Comparison of ENCODE assay signal across 12 cellular contexts in the genomic region with DNA sequence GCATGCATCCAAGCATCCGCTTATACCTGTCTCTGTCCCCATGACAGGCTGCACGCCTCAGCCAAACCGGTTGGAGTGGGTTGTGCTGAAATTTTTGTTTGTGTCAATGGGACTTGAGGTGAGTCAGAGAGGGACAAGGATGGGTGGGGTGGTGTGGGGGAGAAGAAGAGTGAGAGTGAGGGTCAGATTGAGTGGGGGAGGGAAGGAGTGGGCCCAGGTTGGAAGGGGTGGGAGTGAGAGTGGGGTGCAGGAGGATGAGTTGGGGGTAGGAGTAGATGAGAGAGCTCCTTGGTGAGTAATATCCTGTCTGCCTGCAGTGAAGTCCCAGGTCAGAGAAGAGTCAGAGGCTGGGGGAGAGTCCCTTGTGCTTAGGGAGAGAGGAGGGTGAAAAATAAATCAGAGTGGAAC. TPM values are rescaled to one million over a fixed set of nuclear protein-coding genes. Genes with fewer than 3 reads are reported as not detected.
DNase-seq lines count a peak whose midpoint lies in the region; ATAC-seq and TF ChIP-seq lines count a peak whose summit lies in the region.
"Had no signal": no experiment of that assay in that cellular context is flagged by ENCODE, and none has a peak within 500 bp of the region (broad histone marks: within the 10 kb centered on the region; RNA-seq: fewer than 3 reads in every experiment).

No MANE protein-coding gene starts in this region.

- intact Hi-C loops in PC-3 (cut with micrococcal nuclease) (no loop called here), adrenal gland (cut with DNase I) (loop anchor here in 1 of 2 donors (5.0 kb wide), 1 partner anchor 85 kb away; no protein-coding TSS in a partner anchor)

- CTCF ChIA-PET in PC-3 (lab: Charles Lee) (no interaction called here), HEK293T (lab: Yijun Ruan, JAX) (no interaction called here)

- no peaks in the 10 kb centered on the region for H3K9me3 ChIP-seq in PC-3 (ENCODE audit: low read length)
- H3K9me3 ChIP-seq in skeletal muscle satellite cell (replicated peaks; ENCODE audit: low read length): no peaks in the 10 kb centered on the region
- H3K9me3 ChIP-seq in adrenal gland (replicated peaks in 1 of 3): no peaks in the 10 kb centered on the region

- BruUV-seq in PC-3 (replicated peaks; lab: Mats Ljungman, UMichigan): no TSS peak

- TF ChIP-seq CTCF in GM13976 (IDR thresholded peaks at IDR 0.05; ENCODE audit: borderline replicate concordance, control extremely low read depth, extremely low read depth, insufficient read depth, missing control alignments) (no peak), PC-3 (conservative IDR thresholded peaks at IDR 0.05; ENCODE audit: low read depth, low read length) (no peak), adrenal gland (IDR thresholded peaks at IDR 0.05) (no peak)

- H3K27me3 ChIP-seq in PC-3 (ENCODE audit: low read length): no peaks in the 10 kb centered on the region
- no peaks in the 10 kb centered on the region for H3K27me3 ChIP-seq in skeletal muscle satellite cell (ENCODE audit: control insufficient read depth, insufficient read depth, low read length)
- H3K27me3 ChIP-seq in adrenal gland: no peaks in the 10 kb centered on the region

- POLR2A ChIA-PET in PC-3 (lab: Charles Lee; ENCODE audit: unreplicated experiment): interaction anchor here (0.6 kb wide), 1 partner anchor 48 kb away, joined by 3 read pairs; no protein-coding TSS in a partner anchor
- POLR2A ChIA-PET in HEK293T (lab: Yijun Ruan, JAX): interaction anchor here (1.1 kb wide), 1 partner anchor 46 kb away, joined by 4 read pairs; a partner anchor contains a TSS

- no peak for TF ChIP-seq POLR2A in adrenal gland (IDR thresholded peaks at IDR 0.05)

- peak overlapping the region; percentile 26; the same call in 1 of the 2 replicates for H2AFZ ChIP-seq in PC-3 (ENCODE audit: low read length)
- H2AFZ ChIP-seq: parathyroid adenoma had no signal

- peaks cover 55% of the 10 kb centered on the region for H3K4me1 ChIP-seq in PC-3 (ENCODE audit: insufficient read depth, low read length)
- H3K4me1 ChIP-seq in skeletal muscle satellite cell (ENCODE audit: control insufficient read depth, insufficient read depth, low read length): peaks cover 36% of the 10 kb centered on the region
- no peaks in the 10 kb centered on the region for H3K4me1 ChIP-seq in adrenal gland (replicated peaks in 1 of 2)
- H3K4me1 ChIP-seq: parathyroid adenoma had no signal

- ATAC-seq in PC-3 (peak; percentile 54), GM18907 (IDR thresholded peaks at IDR 0.05; ENCODE audit: unreplicated experiment) (no peak), HG03342 (IDR thresholded peaks at IDR 0.05; ENCODE audit: unreplicated experiment) (no peak)
- ATAC-seq: Right ventricle myocardium inferior had no signal

- H3F3A ChIP-seq in PC-3 (ENCODE audit: low read length, unreplicated experiment): no peaks in the 10 kb centered on the region

- DNase-seq in GM13976 (ENCODE audit: low spot score) (peak; percentile 60), PC-3 (peak; percentile 94), HEK293T (ENCODE audit: extremely low spot score) (no peak), adrenal gland (no peak)
- DNase-seq in activated naive CD4-positive, alpha-beta T cell treated with anti-CD3 and anti-CD28 coated beads, Interleukin-2, amount 50 U/mL, for 16 hours: peak; percentile 55
- DNase-seq: activated gamma-delta T cell; stimulated activated naive B cell treated with anti-CD40 and anti-IgM and Interleukin-4, amounts not matched to agents 10 μg/mL and 1 μg/mL and 100 μg/mL, for 72 hours had no signal

- H3K9ac ChIP-seq in PC-3 (ENCODE audit: low read length): peak overlapping the region; percentile 5; the same call in 1 of the 2 replicates
- no peak overlapping the region for H3K9ac ChIP-seq in skeletal muscle satellite cell (ENCODE audit: low read depth, low read length)
- H3K9ac ChIP-seq: parathyroid adenoma had no signal

- H4K20me1 ChIP-seq in PC-3 (ENCODE audit: low read length): no peaks in the 10 kb centered on the region

- H3K27ac ChIP-seq in PC-3 (ENCODE audit: low read length): peak overlapping the region; percentile 68
- no peak overlapping the region for H3K27ac ChIP-seq in adrenal gland
- H3K27ac ChIP-seq: parathyroid adenoma had no signal

- H3K4me2 ChIP-seq in PC-3 (ENCODE audit: low read length): peak overlapping the region; percentile 58
- peak overlapping the region; percentile 19 for H3K4me2 ChIP-seq in skeletal muscle satellite cell (ENCODE audit: low read length)

- 64 to 88% (median 84%) methylated on average over 3 of the region's 3 CpGs for WGBS in adrenal gland, 4 donors

- H3K36me3 ChIP-seq in PC-3 (ENCODE audit: low read depth, low read length) (no peaks in the 10 kb centered on the region), skeletal muscle satellite cell (ENCODE audit: insufficient read depth, low read length) (no peaks in the 10 kb centered on the region), adrenal gland (replicated peaks in 1 of 2) (no peaks in the 10 kb centered on the region)

- in situ Hi-C loops in GM13976 (cut with MboI; ENCODE audit: low sequenced_read_pairs, unreplicated experiment): loop anchor here (10.0 kb wide), 1 partner anchor 98 kb away; no protein-coding TSS in a partner anchor

- no peak overlapping the region for H3K4me3 ChIP-seq in PC-3 (ENCODE audit: low read length)
- no peak overlapping the region for H3K4me3 ChIP-seq in skeletal muscle satellite cell (ENCODE audit: low read length)
- no peak overlapping the region for H3K4me3 ChIP-seq in adrenal gland

- peaks cover 15% of the 10 kb centered on the region for H3K79me2 ChIP-seq in PC-3 (ENCODE audit: low read length)
- H3K79me2 ChIP-seq: parathyroid adenoma had no signal

- H3K9me2 ChIP-seq in PC-3 (replicated peaks; ENCODE audit: low read length): no peaks in the 10 kb centered on the region

TF ChIP-seq in HEK293T, 16 proteins besides CTCF, POLR2A, EP300 and RAD21:
- TF ChIP-seq SUZ12 (IDR thresholded peaks at IDR 0.05): no peak
- TF ChIP-seq CTBP1 (IDR thresholded peaks at IDR 0.05; ENCODE audit: borderline replicate concordance): no peak
- no peak for TF ChIP-seq TARDBP (IDR thresholded peaks at IDR 0.05)
- no peak for TF ChIP-seq L3MBTL2 (conservative IDR thresholded peaks at IDR 0.05)
- TF ChIP-seq SP1 (IDR thresholded peaks at IDR 0.05): no peak
- no peak for TF ChIP-seq FOXM1 (IDR thresholded peaks at IDR 0.05; ENCODE audit: borderline replicate concordance)
- no peak for TF ChIP-seq ELF4 (IDR thresholded peaks at IDR 0.05)
- TF ChIP-seq FOXA1 (IDR thresholded peaks at IDR 0.05): no peak

RNA-seq across cellular contexts. Expression of a gene that starts 3.3 kb away (rescaled TPM):
- total RNA-seq in PC-3 (2014; rRNA removed): 6.8 and 7.0 TPM in 2 replicates
- 0.25 and 0.66 TPM in 2 replicates for total RNA-seq in skeletal muscle satellite cell (2012; rRNA removed)
- not detected for total RNA-seq in adrenal gland
- polyA plus RNA-seq in adrenal gland: under 1 TPM in 1 of 3 donors, not detected in 2; 0.10 TPM
- total RNA-seq: Right ventricle myocardium inferior had no signal

RNA-seq across cellular contexts. Expression of a gene that starts 5.5 kb away (rescaled TPM):
- 3.2 and 3.3 TPM in 2 replicates for total RNA-seq in PC-3 (2014; rRNA removed)
- total RNA-seq in skeletal muscle satellite cell (2012; rRNA removed): 0.22 TPM in 1 of 2 replicates, not detected in the other
- total RNA-seq in adrenal gland: 10 to 100 TPM in 7 of 8 donors, 1 to 10 TPM in 1; 5.2 to 28.1 (median 19.6) TPM
- 10 to 100 TPM in 2 of 3 donors, 1 to 10 TPM in 1; 5.5 to 25.4 (median 24.4) TPM for polyA plus RNA-seq in adrenal gland

RNA-seq across cellular contexts. Expression of a gene that starts 22.9 kb away (rescaled TPM):
- total RNA-seq in PC-3 (2014; rRNA removed) (0.12 and 0.55 TPM in 2 replicates), adrenal gland (10 to 100 TPM in 5 of 8 donors, 1 to 10 TPM in 3; 3.7 to 15.7 (median 10.5) TPM)
- total RNA-seq in skeletal muscle satellite cell (2012; rRNA removed): not detected in 2 replicates
- polyA plus RNA-seq in adrenal gland: 10 to 100 TPM in 1 of 3 donors, 1 to 10 TPM in 2; 3.7 to 17.5 (median 4.5) TPM

RNA-seq across cellular contexts. Expression of a gene that starts 25.2 kb away (rescaled TPM):
- total RNA-seq in PC-3 (2014; rRNA removed) (174 and 197 TPM in 2 replicates), adrenal gland (100 to 1,000 TPM in 1 of 8 donors, 10 to 100 TPM in 7; 33.6 to 103 (median 53.7) TPM)
- 44.4 and 52.0 TPM in 2 replicates for total RNA-seq in skeletal muscle satellite cell (2012; rRNA removed)
- polyA plus RNA-seq in adrenal gland: 100 to 1,000 TPM in 2 of 3 donors, 10 to 100 TPM in 1; 85.9 to 452 (median 363) TPM

RNA-seq across cellular contexts. Expression of a gene that starts 25.3 kb away (rescaled TPM):
- total RNA-seq in PC-3 (2014; rRNA removed) (18.1 and 27.0 TPM in 2 replicates), adrenal gland (100 to 1,000 TPM in 5 of 8 donors, 10 to 100 TPM in 3; 77.1 to 122 (median 104) TPM)
- 18.5 and 19.9 TPM in 2 replicates for total RNA-seq in skeletal muscle satellite cell (2012; rRNA removed)
- polyA plus RNA-seq in adrenal gland: 100 to 1,000 TPM in 1 of 3 donors, 10 to 100 TPM in 2; 72.2 to 147 (median 88.6) TPM

Comparison
In these comparisons a context has a peak if more than half of its experiments do, and no peak if none do; other contexts are left out.
1. DNase-seq: peak in GM13976 (single experiment), PC-3 (single experiment) and activated naive CD4-positive, alpha-beta T cell treated with anti-CD3 and anti-CD28 coated beads, Interleukin-2, amount 50 U/mL, for 16 hours (single experiment); none in HEK293T (single experiment) and adrenal gland (0 of 7).